ENCODE assay signal across 1 cellular context in the genomic region with DNA sequence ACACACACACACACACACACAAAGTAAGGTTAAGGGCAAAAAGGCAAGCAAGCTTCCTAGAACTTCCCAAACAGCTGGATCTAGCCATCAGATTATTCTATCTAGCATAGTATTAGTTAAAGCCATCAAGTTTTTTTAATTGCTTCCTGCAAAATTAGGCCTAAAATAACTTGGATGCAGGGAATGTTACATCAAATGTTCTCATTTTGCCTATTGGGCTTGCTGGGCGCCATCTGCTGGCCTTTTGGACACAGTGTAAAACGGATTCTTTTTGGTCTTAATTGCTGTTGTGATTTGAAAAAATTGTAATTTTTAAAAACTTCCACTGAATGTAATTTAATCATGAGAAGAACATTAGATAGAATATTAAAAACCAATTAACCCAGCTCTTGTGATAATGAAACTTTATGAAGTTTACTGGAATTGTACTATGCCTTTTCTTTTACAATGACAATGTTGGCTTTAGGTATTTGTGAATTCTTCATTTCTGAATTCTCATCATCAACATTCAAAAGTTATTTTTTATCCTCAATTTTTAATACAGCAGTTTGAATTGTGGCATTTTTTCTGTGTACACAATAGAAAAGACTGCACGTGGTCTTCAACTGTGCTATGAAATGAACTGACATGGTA.
TF ChIP-seq lines count a peak whose summit lies in the region.

No MANE protein-coding gene starts in this region.

TF ChIP-seq in endothelial cell of umbilical vein, 7 proteins besides CTCF, POLR2A, EP300 and RAD21 (continued from another document):
- TF ChIP-seq EZH2 (IDR thresholded peaks at IDR 0.05; ENCODE audit: borderline replicate concordance, low read depth, low read length, severe bottlenecking) (no peak), MYC (IDR thresholded peaks at IDR 0.05; ENCODE audit: low read depth, low read length) (no peak), FOS (IDR thresholded peaks at IDR 0.05; ENCODE audit: borderline replicate concordance, insufficient read depth, low read length) (no peak)
- TF ChIP-seq, protein P1, sequence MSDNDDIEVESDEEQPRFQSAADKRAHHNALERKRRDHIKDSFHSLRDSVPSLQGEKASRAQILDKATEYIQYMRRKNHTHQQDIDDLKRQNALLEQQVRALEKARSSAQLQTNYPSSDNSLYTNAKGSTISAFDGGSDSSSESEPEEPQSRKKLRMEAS (IDR thresholded peaks at IDR 0.05; ENCODE audit: insufficient read depth, insufficient read length) = no peak
